1 cellular context compared by ENCODE assay signal in the genomic region with DNA sequence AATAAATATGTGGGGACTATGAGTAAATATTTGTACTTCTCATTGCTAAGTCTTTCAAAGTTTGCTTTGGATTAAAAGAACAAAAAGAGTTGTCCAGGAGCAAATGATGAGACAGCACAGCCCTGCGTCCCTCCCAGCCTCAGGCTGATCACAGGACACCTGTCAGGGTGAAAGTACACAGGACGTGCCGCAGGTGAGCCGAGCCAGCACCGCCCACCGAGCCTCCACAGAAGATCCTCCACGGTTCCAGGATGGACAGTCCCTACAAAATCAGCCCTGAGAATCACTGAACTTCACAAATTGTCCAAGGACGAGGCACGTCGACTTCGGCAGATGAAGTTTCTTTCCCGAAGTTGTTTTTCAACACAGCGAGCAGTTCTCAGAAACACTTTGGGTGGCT.
TF ChIP-seq lines count a peak whose summit lies in the region.

No MANE protein-coding gene starts in this region.

TF ChIP-seq in H1, 55 proteins besides CTCF, POLR2A, EP300 and RAD21:
- TF ChIP-seq, protein P1, sequence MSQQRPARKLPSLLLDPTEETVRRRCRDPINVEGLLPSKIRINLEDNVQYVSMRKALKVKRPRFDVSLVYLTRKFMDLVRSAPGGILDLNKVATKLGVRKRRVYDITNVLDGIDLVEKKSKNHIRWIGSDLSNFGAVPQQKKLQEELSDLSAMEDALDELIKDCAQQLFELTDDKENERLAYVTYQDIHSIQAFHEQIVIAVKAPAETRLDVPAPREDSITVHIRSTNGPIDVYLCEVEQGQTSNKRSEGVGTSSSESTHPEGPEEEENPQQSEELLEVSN (IDR thresholded peaks at IDR 0.05) = no peak
- TF ChIP-seq TCF12 (IDR thresholded peaks at IDR 0.05; ENCODE audit: low read depth, low read length) = no peak
- no peak for TF ChIP-seq EGR1 (IDR thresholded peaks at IDR 0.05; ENCODE audit: borderline replicate concordance, low read depth, low read length)
